Comparison of ENCODE assay signal across 9 cellular contexts in genomic region chr9:73183917-73184861, GRCh38. TPM values are rescaled to one million over a fixed set of nuclear protein-coding genes. Genes with fewer than 3 reads are reported as not detected.
A peak's percentile ranks its signal among the peaks of the same experiment; 100 is the strongest.
DNase-seq lines count a peak whose midpoint lies in the region; ATAC-seq and TF ChIP-seq lines count a peak whose summit lies in the region.
"Had no signal": no experiment of that assay in that cellular context is flagged by ENCODE, and none has a peak within 500 bp of the region (broad histone marks: within the 10 kb centered on the region; RNA-seq: fewer than 3 reads in every experiment).

No MANE protein-coding gene starts in this region.

- H3K4me1 ChIP-seq in left lung, result no peaks in the 10 kb centered on the region

- H3K27ac ChIP-seq in left lung, result no peak overlapping the region

- CTCF ChIA-PET in activated CD8-positive, alpha-beta T cell treated with anti-CD3 and anti-CD28 coated beads for 36 hours (lab: Charles Lee), result interaction anchor here (0.6 to 5.3 kb wide), 14 partner anchors 12 to 91 kb away, joined by 3 to 81 read pairs (median 5); no protein-coding TSS in a partner anchor
- CTCF ChIA-PET in activated CD8-positive, alpha-beta T cell treated with anti-CD3 and anti-CD28 coated beads, Interleukin-2, amount 10 ng/mL, durations not matched to agents 7 days and 5 days (lab: Charles Lee), result interaction anchor here (0.5 to 8.6 kb wide), 8 partner anchors 21 to 247 kb away, joined by 3 to 124 read pairs (median 3); no protein-coding TSS in a partner anchor

- H3K4me3 Mint-ChIP-seq in activated CD8-positive, alpha-beta T cell treated with anti-CD3 and anti-CD28 coated beads for 36 hours, result no peak overlapping the region
- no peak overlapping the region for H3K4me3 Mint-ChIP-seq in activated CD8-positive, alpha-beta T cell treated with anti-CD3 and anti-CD28 coated beads, Interleukin-2, amount 10 ng/mL, durations not matched to agents 7 days and 5 days
- H3K4me3 Mint-ChIP-seq: activated B cell treated with CpG ODN at 0.5 μM for 24 hours had no signal

- no peaks in the 10 kb centered on the region for H3K9me3 ChIP-seq in left lung

- no peak for ATAC-seq in activated CD8-positive, alpha-beta T cell treated with anti-CD3 and anti-CD28 coated beads for 36 hours
- ATAC-seq in activated CD8-positive, alpha-beta T cell treated with anti-CD3 and anti-CD28 coated beads, Interleukin-2, amount 10 ng/mL, durations not matched to agents 7 days and 5 days, result no peak
- ATAC-seq in left lung, result no peak
- no peak for ATAC-seq in GM18909 (IDR thresholded peaks at IDR 0.05; ENCODE audit: poor library complexity, unreplicated experiment)
- ATAC-seq in GM18867 (IDR thresholded peaks at IDR 0.05; ENCODE audit: unreplicated experiment), result no peak

- no peak overlapping the region for H3K4me3 ChIP-seq in left lung

- POLR2A ChIA-PET in activated CD8-positive, alpha-beta T cell treated with anti-CD3 and anti-CD28 coated beads for 36 hours (lab: Charles Lee), result no interaction called here
- POLR2A ChIA-PET in activated CD8-positive, alpha-beta T cell treated with anti-CD3 and anti-CD28 coated beads, Interleukin-2, amount 10 ng/mL, durations not matched to agents 7 days and 5 days (lab: Charles Lee), result no interaction called here

- no peaks in the 10 kb centered on the region for H3K36me3 Mint-ChIP-seq in activated CD8-positive, alpha-beta T cell treated with anti-CD3 and anti-CD28 coated beads for 36 hours (ENCODE audit: low read depth)
- H3K36me3 Mint-ChIP-seq in activated CD8-positive, alpha-beta T cell treated with anti-CD3 and anti-CD28 coated beads, Interleukin-2, amount 10 ng/mL, durations not matched to agents 7 days and 5 days (ENCODE audit: low read depth), result no peaks in the 10 kb centered on the region

- no peaks in the 10 kb centered on the region for H3K36me3 ChIP-seq in left lung

- DNase-seq in activated CD8-positive, alpha-beta T cell treated with anti-CD3 and anti-CD28 coated beads for 36 hours, result no peak
- DNase-seq in activated CD8-positive, alpha-beta T cell treated with anti-CD3 and anti-CD28 coated beads, Interleukin-2, amount 10 ng/mL, durations not matched to agents 7 days and 5 days, result no peak
- DNase-seq in NCI-H1417 (lab: John Stamatoyannopoulos, UW) (peak in 2 of 3 experiments; percentile 14 to 74), amniotic stem cell (lab: John Stamatoyannopoulos, UW) (peak; percentile 16), left lung (no peak)
- DNase-seq in activated CD8-positive, alpha-beta memory T cell treated with anti-CD3 and anti-CD28 coated beads, Interleukin-2, amount 50 U/mL, for 4 hours, result no peak
- DNase-seq: activated B cell treated with CpG ODN at 0.5 μM for 24 hours had no signal

- H3K4me1 Mint-ChIP-seq in activated CD8-positive, alpha-beta T cell treated with anti-CD3 and anti-CD28 coated beads for 36 hours (ENCODE audit: low read depth), result peaks cover 15% of the 10 kb centered on the region
- H3K4me1 Mint-ChIP-seq in activated CD8-positive, alpha-beta T cell treated with anti-CD3 and anti-CD28 coated beads, Interleukin-2, amount 10 ng/mL, durations not matched to agents 7 days and 5 days (ENCODE audit: low read depth), result no peaks in the 10 kb centered on the region
- H3K4me1 Mint-ChIP-seq: activated B cell treated with CpG ODN at 0.5 μM for 24 hours had no signal

- peak; percentile 63 for TF ChIP-seq CTCF in activated CD8-positive, alpha-beta T cell treated with anti-CD3 and anti-CD28 coated beads for 36 hours (IDR thresholded peaks at IDR 0.05)
- peak; percentile 54 to 55 for TF ChIP-seq CTCF in left lung (IDR thresholded peaks at IDR 0.05)

- intact Hi-C loops in activated CD8-positive, alpha-beta T cell treated with anti-CD3 and anti-CD28 coated beads for 36 hours (cut with micrococcal nuclease), result loop anchor here (1.0 to 10.0 kb wide), 2 partner anchors 76 to 319 kb away; no protein-coding TSS in a partner anchor
- intact Hi-C loops in left lung (cut with DNase I), result loop anchor here in 1 of 2 donors (5.0 kb wide), 1 partner anchor 77 kb away; no protein-coding TSS in a partner anchor

- H3K27me3 ChIP-seq in left lung, result no peaks in the 10 kb centered on the region

- H3K9me3 Mint-ChIP-seq in activated CD8-positive, alpha-beta T cell treated with anti-CD3 and anti-CD28 coated beads for 36 hours, result no peaks in the 10 kb centered on the region
- no peaks in the 10 kb centered on the region for H3K9me3 Mint-ChIP-seq in activated CD8-positive, alpha-beta T cell treated with anti-CD3 and anti-CD28 coated beads, Interleukin-2, amount 10 ng/mL, durations not matched to agents 7 days and 5 days (ENCODE audit: insufficient read depth)
- H3K9me3 Mint-ChIP-seq: activated B cell treated with CpG ODN at 0.5 μM for 24 hours had no signal

- H3K27ac Mint-ChIP-seq in activated CD8-positive, alpha-beta T cell treated with anti-CD3 and anti-CD28 coated beads for 36 hours, result no peak overlapping the region
- H3K27ac Mint-ChIP-seq in activated CD8-positive, alpha-beta T cell treated with anti-CD3 and anti-CD28 coated beads, Interleukin-2, amount 10 ng/mL, durations not matched to agents 7 days and 5 days, result no peak overlapping the region
- H3K27ac Mint-ChIP-seq: activated B cell treated with CpG ODN at 0.5 μM for 24 hours had no signal

- H3K27me3 Mint-ChIP-seq in activated CD8-positive, alpha-beta T cell treated with anti-CD3 and anti-CD28 coated beads for 36 hours, result peaks cover 7% of the 10 kb centered on the region
- peaks cover 16% of the 10 kb centered on the region for H3K27me3 Mint-ChIP-seq in activated CD8-positive, alpha-beta T cell treated with anti-CD3 and anti-CD28 coated beads, Interleukin-2, amount 10 ng/mL, durations not matched to agents 7 days and 5 days (ENCODE audit: low read depth)

RNA-seq across cellular contexts. Expression of gene ANXA1, which starts 32.5 kb away (rescaled TPM):
- 10 to 100 TPM; 33.5 to 36.5 TPM for total RNA-seq in activated CD8-positive, alpha-beta T cell treated with anti-CD3 and anti-CD28 coated beads for 36 hours
- 10 to 100 TPM; 88.2 to 90.8 TPM for total RNA-seq in activated CD8-positive, alpha-beta T cell treated with anti-CD3 and anti-CD28 coated beads, Interleukin-2, amount 10 ng/mL, durations not matched to agents 7 days and 5 days
- total RNA-seq in left lung, result 100 to 1,000 TPM; 387 to 563 TPM

Comparison
In these comparisons a context has a peak if more than half of its experiments do, and no peak if none do; other contexts are left out.
1. DNase-seq: peak in NCI-H1417 (2 of 3) and amniotic stem cell (single experiment); none in activated CD8-positive, alpha-beta T cell treated with anti-CD3 and anti-CD28 coated beads for 36 hours (single experiment), activated CD8-positive, alpha-beta T cell treated with anti-CD3 and anti-CD28 coated beads, Interleukin-2, amount 10 ng/mL, durations not matched to agents 7 days and 5 days (single experiment), left lung (0 of 2) and activated CD8-positive, alpha-beta memory T cell treated with anti-CD3 and anti-CD28 coated beads, Interleukin-2, amount 50 U/mL, for 4 hours (single experiment).
2. RNA of gene ANXA1, which starts 32.5 kb away (total RNA-seq): 387 to 563 TPM in left lung; 88.2 to 90.8 TPM in activated CD8-positive, alpha-beta T cell treated with anti-CD3 and anti-CD28 coated beads, Interleukin-2, amount 10 ng/mL, durations not matched to agents 7 days and 5 days and 33.5 to 36.5 TPM in activated CD8-positive, alpha-beta T cell treated with anti-CD3 and anti-CD28 coated beads for 36 hours; every median in the first group is over 4 times any median in the second.